In the genomic region with DNA sequence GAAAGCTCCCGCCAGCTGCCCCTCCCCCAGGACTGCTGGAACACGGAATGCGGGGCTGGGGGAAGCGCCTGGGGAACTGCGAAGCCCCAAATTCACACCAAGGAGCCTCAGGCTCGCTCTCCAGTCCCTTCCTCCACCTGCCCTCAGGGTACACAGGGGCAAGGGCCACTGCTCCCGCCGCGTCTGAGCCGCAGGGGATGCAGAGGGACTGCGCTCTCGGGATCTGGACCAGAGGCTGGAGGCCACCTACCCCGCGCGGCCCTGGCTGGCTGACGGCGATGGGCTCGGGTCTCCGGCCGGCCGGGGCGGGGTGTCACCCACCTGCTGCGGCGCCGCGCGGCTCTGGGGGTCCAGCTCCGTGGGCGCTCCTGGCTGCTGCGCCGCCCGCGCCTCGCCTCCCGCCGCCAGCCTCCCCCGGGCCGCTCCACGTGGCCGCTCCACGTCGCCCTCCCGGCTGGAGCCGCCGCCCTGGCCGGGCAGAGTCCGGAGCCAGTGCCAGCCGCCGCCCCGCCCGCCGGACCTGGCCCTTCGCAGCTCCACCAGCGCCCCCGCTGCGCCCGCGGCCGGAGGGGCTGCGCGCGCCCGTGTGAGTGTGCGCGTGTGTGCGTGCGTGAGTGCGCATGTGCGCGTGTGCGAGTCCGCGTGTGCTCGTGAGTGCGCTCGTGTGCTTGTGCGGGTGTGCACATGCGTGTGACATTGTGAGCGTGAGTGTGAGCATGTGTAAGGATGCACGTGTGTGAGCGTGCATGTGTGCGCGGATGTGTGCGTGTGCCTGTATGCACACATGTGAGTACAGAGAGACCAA, we compare ENCODE assay signal across 9 cellular contexts. TPM values are rescaled to one million over a fixed set of nuclear protein-coding genes. Genes with fewer than 3 reads are reported as not detected.
DNase-seq lines count a peak whose midpoint lies in the region; TF ChIP-seq lines count a peak whose summit lies in the region.
"Had no signal": no experiment of that assay in that cellular context is flagged by ENCODE, and none has a peak within 500 bp of the region (broad histone marks: within the 10 kb centered on the region; RNA-seq: fewer than 3 reads in every experiment).

A gene with protein sequence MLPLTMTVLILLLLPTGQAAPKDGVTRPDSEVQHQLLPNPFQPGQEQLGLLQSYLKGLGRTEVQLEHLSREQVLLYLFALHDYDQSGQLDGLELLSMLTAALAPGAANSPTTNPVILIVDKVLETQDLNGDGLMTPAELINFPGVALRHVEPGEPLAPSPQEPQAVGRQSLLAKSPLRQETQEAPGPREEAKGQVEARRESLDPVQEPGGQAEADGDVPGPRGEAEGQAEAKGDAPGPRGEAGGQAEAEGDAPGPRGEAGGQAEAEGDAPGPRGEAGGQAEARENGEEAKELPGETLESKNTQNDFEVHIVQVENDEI (minus strand): TSS at position 604 of the 805 bp plus-strand sequence. CDS start 14,762 bp downstream, outside the sequence.

- H3K27me3 ChIP-seq in OCI-LY3 (ENCODE audit: low read depth, low read length) (peaks cover 6% of the 10 kb centered on the region), dorsolateral prefrontal cortex (peaks cover 0 to 9% (median 0%) of the 10 kb centered on the region in 45 donors), muscle layer of duodenum (ENCODE audit: low read depth, low read length) (peaks cover 18% of the 10 kb centered on the region), vagina (no peaks in the 10 kb centered on the region)

- peak within 1 kb of the TSS; percentile 75 for H3K4me3 ChIP-seq in OCI-LY3 (ENCODE audit: low read length)
- peak within 1 kb of the TSS; percentile 37 to 79 (median 64) for H3K4me3 ChIP-seq in dorsolateral prefrontal cortex
- peak within 1 kb of the TSS; percentile 33 to 52 for H3K4me3 ChIP-seq in muscle layer of duodenum (ENCODE audit: low read depth in 1 of 2, low read length in 2 of 2)
- peak within 1 kb of the TSS; percentile 37 to 67 for H3K4me3 ChIP-seq in vagina

- H3K4me1 ChIP-seq in OCI-LY3 (ENCODE audit: low read length), result peaks cover 11% of the 10 kb centered on the region
- peaks cover 5 to 9% of the 10 kb centered on the region in 2 donors for H3K4me1 ChIP-seq in muscle layer of duodenum (ENCODE audit: control insufficient read depth in 1 of 2, insufficient read depth in 2 of 2, low read length in 2 of 2)
- peaks cover 13% of the 10 kb centered on the region for H3K4me1 ChIP-seq in vagina

- TF ChIP-seq CTCF in OCI-LY3 (IDR thresholded peaks at IDR 0.05; ENCODE audit: low read depth, low read length), result no peak
- no peak for TF ChIP-seq CTCF in dorsolateral prefrontal cortex (IDR thresholded peaks at IDR 0.05 in 54 of 56, conservative IDR thresholded peaks at IDR 0.05 in 2 of 56; ENCODE audit: low read depth in 1 of 56, partially characterized antibody in 56 of 56)
- TF ChIP-seq CTCF in vagina (IDR thresholded peaks at IDR 0.05), result no peak

- H3K9ac ChIP-seq in OCI-LY3 (ENCODE audit: low read length), result peak within 1 kb of the TSS; percentile 61

- H3K27ac ChIP-seq in OCI-LY3 (ENCODE audit: low read length) (no peak within 1 kb of the TSS), dorsolateral prefrontal cortex (peak within 1 kb of the TSS in 23 of 59 donors; percentile 1 to 74 (median 43)), muscle layer of duodenum (ENCODE audit: low read length) (no peak within 1 kb of the TSS), vagina (no peak within 1 kb of the TSS)

- intact Hi-C loops in dorsolateral prefrontal cortex (cut with DNase I), result no loop called here
- intact Hi-C loops in vagina (cut with DNase I), result no loop called here

- DNase-seq in NCI-H2081 (lab: John Stamatoyannopoulos, UW), result peak; percentile 45 to 65
- no peak for DNase-seq in NCI-H2081 treated with DMSO at 0.1 percent for 48 hours (lab: John Stamatoyannopoulos, UW)
- DNase-seq in dorsolateral prefrontal cortex, result peak in 2 of 10 donors; percentile 58 to 64
- no peak for DNase-seq in vagina (ENCODE audit: extremely low spot score in 2 of 2)
- no peak for DNase-seq in activated CD4-positive, CD25-positive, alpha-beta regulatory T cell treated with anti-CD3 and anti-CD28 coated beads, Interleukin-2, amount 50 U/mL, for 72 hours
- DNase-seq in putamen (ENCODE audit: low spot score), result no peak
- DNase-seq: DND-41 had no signal

- H3K4me2 ChIP-seq in OCI-LY3 (ENCODE audit: low read length), result peak within 1 kb of the TSS; percentile 81

- no peaks in the 10 kb centered on the region for H4K20me1 ChIP-seq in OCI-LY3 (ENCODE audit: insufficient read depth, low read length)

- H3K36me3 ChIP-seq in OCI-LY3 (replicated peaks; ENCODE audit: low read depth, low read length), result no peaks in the 10 kb centered on the region
- H3K36me3 ChIP-seq in muscle layer of duodenum (ENCODE audit: control insufficient read depth in 1 of 2, insufficient read depth in 2 of 2, low read length in 2 of 2), result no peaks in the 10 kb centered on the region
- no peaks in the 10 kb centered on the region for H3K36me3 ChIP-seq in vagina

- H3K9me3 ChIP-seq in OCI-LY3 (ENCODE audit: insufficient read depth, low read length) (no peaks in the 10 kb centered on the region), muscle layer of duodenum (ENCODE audit: control insufficient read depth in 1 of 2, low read length in 2 of 2) (no peaks in the 10 kb centered on the region), vagina (no peaks in the 10 kb centered on the region)

- peak within 1 kb of the TSS; percentile 80 for H2AFZ ChIP-seq in OCI-LY3 (ENCODE audit: low read depth, low read length)

- TF ChIP-seq POLR2A in vagina (IDR thresholded peaks at IDR 0.05), result no peak

- no peaks in the 10 kb centered on the region for H3K79me2 ChIP-seq in OCI-LY3 (ENCODE audit: low read length)

RNA-seq across cellular contexts. Expression of the gene that starts here (rescaled TPM):
- total RNA-seq in dorsolateral prefrontal cortex (10 to 100 TPM; 16.0 to 66.6 (median 43.0) TPM), vagina (2.2 TPM)

Comparison
In these comparisons a context has a peak if more than half of its experiments do, and no peak if none do; other contexts are left out.
1. DNase-seq: peak in NCI-H2081 (2 of 2); none in NCI-H2081 treated with DMSO at 0.1 percent for 48 hours (single experiment), vagina (0 of 2), activated CD4-positive, CD25-positive, alpha-beta regulatory T cell treated with anti-CD3 and anti-CD28 coated beads, Interleukin-2, amount 50 U/mL, for 72 hours (single experiment) and putamen (single experiment).
2. Peak in every context shown above with its lines, with median percentiles within 50 percentile points of each other: H3K4me3 ChIP-seq.